8 cellular contexts compared by ENCODE assay signal in genomic region chr1:206635983-206636354, GRCh38. TPM values are rescaled to one million over a fixed set of nuclear protein-coding genes. Genes with fewer than 3 reads are reported as not detected.
DNase-seq lines count a peak whose midpoint lies in the region; ATAC-seq and TF ChIP-seq lines count a peak whose summit lies in the region.

No MANE protein-coding gene starts in this region.

- no TSS peak for BruUV-seq in PC-9 (replicated peaks; lab: Mats Ljungman, UMichigan)

- TF ChIP-seq CTCF in heart left ventricle (IDR thresholded peaks at IDR 0.05) (no peak), PC-9 (conservative IDR thresholded peaks at IDR 0.05) (no peak), epithelial cell of esophagus (IDR thresholded peaks at IDR 0.05; ENCODE audit: insufficient read depth, low read depth, low read length, missing control alignments) (no peak), osteocyte (IDR thresholded peaks at IDR 0.05) (no peak)

- H4K20me1 ChIP-seq in PC-9 (ENCODE audit: insufficient read depth), result no peaks in the 10 kb centered on the region

- H3K27ac Mint-ChIP-seq in osteocyte (ENCODE audit: unreplicated experiment), result no peak overlapping the region

- H3K4me2 ChIP-seq in PC-9, result peak overlapping the region; percentile 93

- H3K36me3 ChIP-seq in heart left ventricle (peaks cover 0 to 19% (median 0%) of the 10 kb centered on the region in 9 donors), PC-9 (ENCODE audit: low read depth) (no peaks in the 10 kb centered on the region)

- H2AFZ ChIP-seq in PC-9, result peak overlapping the region; percentile 94

- no peaks in the 10 kb centered on the region for H3K36me3 Mint-ChIP-seq in osteocyte (ENCODE audit: unreplicated experiment)

- CTCF ChIA-PET in PC-9 (lab: Charles Lee), result interaction anchor here (0.6 to 2.0 kb wide), 6 partner anchors 24 to 1328 kb away, joined by 4 to 12 read pairs (median 4); partner anchors contain the start of genes EIF2D and PFKFB2

- ATAC-seq in heart left ventricle, result peak in 1 of 4 donors; percentile 2
- ATAC-seq in Right ventricle myocardium inferior, result no peak
- ATAC-seq in GM18519 (IDR thresholded peaks at IDR 0.05; ENCODE audit: low FRiP score, unreplicated experiment), result no peak
- ATAC-seq in HG03045 (IDR thresholded peaks at IDR 0.05; ENCODE audit: unreplicated experiment), result no peak

- H3K9me3 ChIP-seq in heart left ventricle (no peaks in the 10 kb centered on the region), PC-9 (ENCODE audit: insufficient read depth, low read depth) (no peaks in the 10 kb centered on the region)

- H3K4me3 ChIP-seq in heart left ventricle (peak overlapping the region; percentile 73 to 97 (median 90)), PC-9 (peak overlapping the region; percentile 80), epithelial cell of esophagus (ENCODE audit: low read length) (peak overlapping the region; percentile 70)

- peaks cover 19% of the 10 kb centered on the region for H3K4me1 Mint-ChIP-seq in osteocyte (ENCODE audit: unreplicated experiment)

- intact Hi-C loops in heart left ventricle (cut with DNase I), result loop anchor here (1.0 to 10.0 kb wide), 9 partner anchors 28 to 349 kb away; partner anchors contain the start of gene FCAMR (in 1 of the 10)
- intact Hi-C loops in Right ventricle myocardium inferior (cut with DNase I), result loop anchor here (2.0 to 10.0 kb wide), 5 partner anchors 17 to 349 kb away; no protein-coding TSS in a partner anchor
- intact Hi-C loops in PC-9 (cut with micrococcal nuclease; ENCODE audit: unreplicated experiment), result loop anchor here (2.0 to 10.0 kb wide), 4 partner anchors 91 to 419 kb away; partner anchors contain the start of genes PFKFB2 and YOD1

- no peaks in the 10 kb centered on the region for H3K79me2 ChIP-seq in PC-9 (ENCODE audit: low read depth)

- H3K9me3 Mint-ChIP-seq in osteocyte (ENCODE audit: unreplicated experiment), result no peaks in the 10 kb centered on the region

- WGBS in heart left ventricle, 4 donors, result 1 to 6% (median 2%) methylated on average over 13 of the region's 13 CpGs

- peak overlapping the region; percentile 79 for H3K4me3 Mint-ChIP-seq in osteocyte (ENCODE audit: unreplicated experiment)

- H3K27me3 ChIP-seq in heart left ventricle (no peaks in the 10 kb centered on the region), PC-9 (ENCODE audit: insufficient read depth, low read depth) (no peaks in the 10 kb centered on the region)

- peaks cover 13% of the 10 kb centered on the region; the same call in 1 of the 2 replicates for H3F3A ChIP-seq in PC-9 (ENCODE audit: insufficient read depth, low read depth)

- peaks cover 6% of the 10 kb centered on the region for H3K27me3 Mint-ChIP-seq in osteocyte (ENCODE audit: unreplicated experiment)

- DNase-seq in heart left ventricle (no peak), Right ventricle myocardium inferior (ENCODE audit: missing footprints) (no peak), PC-9 (no peak), epithelial cell of esophagus (ENCODE audit: low read depth) (no peak), osteocyte (ENCODE audit: extremely low spot score, unreplicated experiment) (no peak)
- no peak for DNase-seq in stimulated activated CD4-positive, alpha-beta T cell treated with anti-CD3 and anti-CD28 coated beads, Interleukin-12 subunit alpha, Interleukin-12 subunit beta, amount 100 ng/mL, for 4 hours

- no peak for TF ChIP-seq POLR2A in heart left ventricle (IDR thresholded peaks at IDR 0.05)

- no peaks in the 10 kb centered on the region for H3K9me2 ChIP-seq in PC-9 (ENCODE audit: insufficient read depth)

- H3K4me1 ChIP-seq in heart left ventricle, result peaks cover 0 to 50% (median 26%) of the 10 kb centered on the region in 12 donors
- H3K4me1 ChIP-seq in PC-9 (replicated peaks; ENCODE audit: insufficient read depth), result peaks cover 10% of the 10 kb centered on the region

- POLR2A ChIA-PET in PC-9 (lab: Charles Lee; ENCODE audit: unreplicated experiment), result interaction anchor here (0.6 to 1.1 kb wide), 2 partner anchors 53 to 397 kb away, joined by 3 to 4 read pairs; partner anchors contain the start of gene C1orf116

- H3K27ac ChIP-seq in heart left ventricle (peak overlapping the region; percentile 19 to 95 (median 89)), PC-9 (no peak overlapping the region)

RNA-seq across cellular contexts. Expression of gene DYRK3, which starts 0.6 kb away (rescaled TPM):
- 10 to 100 TPM; 11.2 to 32.5 (median 15.9) TPM for total RNA-seq in heart left ventricle
- polyA plus RNA-seq in heart left ventricle, result 10 to 100 TPM in 1 of 2 donors, 1 to 10 TPM in 1; 6.5 to 26.0 TPM
- total RNA-seq in Right ventricle myocardium inferior, result 21.9 TPM
- 3.3 and 3.9 TPM in 2 replicates for total RNA-seq in PC-9 (2021)
- 1.7 and 2.1 TPM in 2 replicates for total RNA-seq in osteocyte

RNA-seq across cellular contexts. Expression of gene EIF2D, which starts 23.7 kb away (rescaled TPM):
- total RNA-seq in heart left ventricle, result 10 to 100 TPM; 21.6 to 37.5 (median 29.0) TPM
- polyA plus RNA-seq in heart left ventricle, result 10 to 100 TPM; 15.6 to 26.8 TPM
- total RNA-seq in Right ventricle myocardium inferior, result 26.0 TPM
- total RNA-seq in PC-9 (2021), result 57.3 and 59.0 TPM in 2 replicates
- total RNA-seq in osteocyte, result 53.2 and 56.8 TPM in 2 replicates

RNA-seq across cellular contexts. Expression of gene MAPKAPK2, which starts 48.7 kb away (rescaled TPM):
- total RNA-seq in heart left ventricle (100 to 1,000 TPM; 163 to 327 (median 223) TPM), Right ventricle myocardium inferior (214 TPM), PC-9 (2021) (62.6 and 70.6 TPM in 2 replicates), osteocyte (62.4 and 67.5 TPM in 2 replicates)
- 100 to 1,000 TPM; 126 to 227 TPM for polyA plus RNA-seq in heart left ventricle
